ENCODE assay signal across 8 cellular contexts in the genomic region with DNA sequence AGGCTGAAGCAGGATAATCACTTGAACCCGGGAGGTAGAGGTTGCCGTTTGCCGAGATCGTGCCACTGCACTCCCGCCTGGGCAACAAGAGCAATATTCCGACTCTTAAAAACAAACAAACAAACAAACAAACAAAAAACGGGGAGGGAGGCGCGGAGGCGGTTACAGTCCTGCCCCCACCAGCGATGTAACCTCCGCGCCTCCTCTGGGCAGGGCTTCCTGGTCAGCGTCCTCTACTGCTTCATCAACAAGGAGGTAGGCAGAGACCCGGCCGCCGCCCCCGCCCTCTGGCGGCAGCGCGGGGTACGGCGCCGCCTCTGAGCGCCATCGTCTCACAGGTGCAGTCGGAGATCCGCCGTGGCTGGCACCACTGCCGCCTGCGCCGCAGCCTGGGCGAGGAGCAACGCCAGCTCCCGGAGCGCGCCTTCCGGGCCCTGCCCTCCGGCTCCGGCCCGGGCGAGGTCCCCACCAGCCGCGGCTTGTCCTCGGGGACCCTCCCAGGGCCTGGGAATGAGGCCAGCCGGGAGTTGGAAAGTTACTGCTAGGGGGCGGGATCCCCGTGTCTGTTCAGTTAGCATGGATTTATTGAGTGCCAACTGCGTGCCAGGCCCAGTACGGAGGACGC. TPM values are rescaled to one million over a fixed set of nuclear protein-coding genes. Genes with fewer than 3 reads are reported as not detected.
DNase-seq lines count a peak whose midpoint lies in the region; ATAC-seq, FAIRE-seq and TF ChIP-seq lines count a peak whose summit lies in the region.

No MANE protein-coding gene starts in this region.

- H3K27ac ChIP-seq in keratinocyte (ENCODE audit: control insufficient read depth, insufficient read depth, low read length): no peak overlapping the region

- no peaks in the 10 kb centered on the region for H3K9me3 ChIP-seq in keratinocyte (ENCODE audit: control insufficient read depth, low read depth, low read length)

- peak overlapping the region; percentile 77 for H3K4me3 Mint-ChIP-seq in activated B cell treated with CpG ODN at 0.5 μM for 24 hours

- TF ChIP-seq POLR2A in GM15510 (IDR thresholded peaks at IDR 0.05; ENCODE audit: borderline replicate concordance, extremely low read depth, insufficient read length): peak; percentile 26

- H3K36me3 Mint-ChIP-seq in activated B cell treated with CpG ODN at 0.5 μM for 24 hours (ENCODE audit: low read depth): peaks cover 34% of the 10 kb centered on the region

- no peaks in the 10 kb centered on the region for H4K20me1 ChIP-seq in keratinocyte (ENCODE audit: control insufficient read depth, extremely low read depth, insufficient read depth, low read length)

- no peaks in the 10 kb centered on the region for H3K9me1 ChIP-seq in keratinocyte (ENCODE audit: control insufficient read depth, extremely low read depth, insufficient read depth, low read length)

- DNase-seq in NCI-H2196 treated with DMSO at 0.1 percent for 48 hours (lab: John Stamatoyannopoulos, UW; ENCODE audit: unreplicated experiment) (peak; percentile 90), activated B cell treated with CpG ODN at 0.5 μM for 24 hours (peak; percentile 92), keratinocyte (ENCODE audit: low read depth, low spot score) (no peak)
- peak; percentile 83 for DNase-seq in central memory CD4-positive, alpha-beta T cell
- peak; percentile 71 to 79 for DNase-seq in stimulated activated CD4-positive, alpha-beta T cell treated with anti-CD3 and anti-CD28 coated beads, Interleukin-12 subunit alpha, Interleukin-12 subunit beta, amount 100 ng/mL, for 24 hours (ENCODE audit: low read depth in 2 of 2)

- peaks cover 6 to 16% of the 10 kb centered on the region in 2 experiments for H3K36me3 ChIP-seq in keratinocyte (ENCODE audit: control insufficient read depth in 2 of 2, extremely low read depth in 1 of 2, insufficient read depth in 2 of 2, low read length in 2 of 2)

- no peak overlapping the region for H3K27ac Mint-ChIP-seq in activated B cell treated with CpG ODN at 0.5 μM for 24 hours

- TF ChIP-seq CTCF in activated B cell treated with CpG ODN at 0.5 μM for 24 hours (IDR thresholded peaks at IDR 0.05) (peak; percentile 69), keratinocyte (optimal IDR thresholded peaks at IDR 0.05 in 1 of 3, IDR thresholded peaks at IDR 0.05 in 1 of 3, conservative IDR thresholded peaks at IDR 0.05 in 1 of 3; ENCODE audit: extremely low read depth in 1 of 3, insufficient read depth in 2 of 3, low read length in 3 of 3) (peak; percentile 78 to 92 (median 86))

- H3K27me3 Mint-ChIP-seq in activated B cell treated with CpG ODN at 0.5 μM for 24 hours: peaks cover 7% of the 10 kb centered on the region

- peak overlapping the region; percentile 59 for H3K4me2 ChIP-seq in keratinocyte (ENCODE audit: control insufficient read depth, extremely low read depth, insufficient read depth, low read depth, low read length)

- FAIRE-seq in keratinocyte (lab: Jason Lieb, UNC): no peak

- H3K79me2 ChIP-seq in keratinocyte (ENCODE audit: control insufficient read depth, insufficient read depth, low read length): no peaks in the 10 kb centered on the region

- peak overlapping the region in 1 of 3 experiments; percentile 50 for H3K4me3 ChIP-seq in keratinocyte (ENCODE audit: control insufficient read depth in 2 of 3, extremely low read depth in 1 of 3, insufficient read depth in 2 of 3, low read depth in 1 of 3, low read length in 3 of 3)

- ATAC-seq in HG03045 (IDR thresholded peaks at IDR 0.05; ENCODE audit: unreplicated experiment) (peak; percentile 59), activated B cell treated with CpG ODN at 0.5 μM for 24 hours (ENCODE audit: low read depth) (peak; percentile 92), HG03571 (IDR thresholded peaks at IDR 0.05; ENCODE audit: unreplicated experiment) (no peak)

- H2AFZ ChIP-seq in keratinocyte (ENCODE audit: control insufficient read depth, low read length): peak overlapping the region; percentile 71

- dilution Hi-C loops in keratinocyte (cut with MboI; ENCODE audit: extremely low pct_ligation_motif_present, low sequenced_read_pairs): no loop called here

- intact Hi-C loops in activated B cell treated with CpG ODN at 0.5 μM for 24 hours (cut with micrococcal nuclease): loop anchor here (1.0 to 10.0 kb wide), 6 partner anchors 11 to 257 kb away; a partner anchor contains a TSS

- CTCF ChIA-PET in activated B cell treated with CpG ODN at 0.5 μM for 24 hours (lab: Charles Lee): interaction anchor here (1.2 to 2.4 kb wide), 3 partner anchors 11 to 42 kb away, joined by 3 to 13 read pairs (median 3); a partner anchor contains a TSS

- POLR2A ChIA-PET in activated B cell treated with CpG ODN at 0.5 μM for 24 hours (lab: Charles Lee): interaction anchor here (2.9 kb wide), 1 partner anchor 10 kb away, joined by 21 read pairs; a partner anchor contains a TSS

- H3K4me1 Mint-ChIP-seq in activated B cell treated with CpG ODN at 0.5 μM for 24 hours: peaks cover 17% of the 10 kb centered on the region

- H3K27me3 ChIP-seq in keratinocyte (ENCODE audit: control insufficient read depth, extremely low read depth, insufficient read depth, low read length): no peaks in the 10 kb centered on the region

- H3K9me3 Mint-ChIP-seq in activated B cell treated with CpG ODN at 0.5 μM for 24 hours: no peaks in the 10 kb centered on the region

- H3K4me1 ChIP-seq in keratinocyte (ENCODE audit: control insufficient read depth, extremely low read depth, insufficient read depth, low read length): peaks cover 15% of the 10 kb centered on the region

- peak overlapping the region; percentile 25 for H3K9ac ChIP-seq in keratinocyte (ENCODE audit: control insufficient read depth, extremely low read depth, insufficient read depth, low read length)

RNA-seq across cellular contexts. Expression of a gene that starts 10.2 kb away (rescaled TPM):
- total RNA-seq in activated B cell treated with CpG ODN at 0.5 μM for 24 hours: 507 and 570 TPM in 2 replicates
- 511 to 1,051 TPM (median 836 TPM) in 3 replicates for polyA plus RNA-seq in keratinocyte
- 66.7 TPM for polyA plus RNA-seq in keratinocyte (2011; ENCODE audit: low read depth)
- 566 and 587 TPM in 2 replicates for polyA plus RNA-seq in keratinocyte (2011; cell fraction: cytosol; rRNA removed)
- polyA plus RNA-seq in keratinocyte (2011; cell fraction: nucleus; rRNA removed): 147 and 148 TPM in 2 replicates
- polyA plus RNA-seq in keratinocyte (2012; ENCODE audit: low replicate concordance): 347 and 735 TPM in 2 replicates
- polyA minus RNA-seq in keratinocyte: 103 to 227 TPM (median 175 TPM) in 3 replicates
- 172 TPM for polyA minus RNA-seq in keratinocyte (2011; cell fraction: cytosol; rRNA and poly(A)+ RNA removed)
- polyA minus RNA-seq in keratinocyte (2011; cell fraction: nucleus; rRNA and poly(A)+ RNA removed): 27.3 and 43.0 TPM in 2 replicates

RNA-seq across cellular contexts. Expression of a gene that starts 11.0 kb away (rescaled TPM):
- total RNA-seq in activated B cell treated with CpG ODN at 0.5 μM for 24 hours: 19.3 and 21.1 TPM in 2 replicates
- 11.9 to 13.3 TPM (median 13.2 TPM) in 3 replicates for polyA plus RNA-seq in keratinocyte
- polyA plus RNA-seq in keratinocyte (2011; ENCODE audit: low read depth): 2.0 TPM
- polyA plus RNA-seq in keratinocyte (2011; cell fraction: cytosol; rRNA removed): 11.0 and 15.8 TPM in 2 replicates
- 32.7 and 45.1 TPM in 2 replicates for polyA plus RNA-seq in keratinocyte (2011; cell fraction: nucleus; rRNA removed)
- 11.2 and 17.4 TPM in 2 replicates for polyA plus RNA-seq in keratinocyte (2012; ENCODE audit: low replicate concordance)
- polyA minus RNA-seq in keratinocyte: 19.0 to 26.9 TPM (median 20.4 TPM) in 3 replicates
- polyA minus RNA-seq in keratinocyte (2011; cell fraction: cytosol; rRNA and poly(A)+ RNA removed): 24.2 TPM
- polyA minus RNA-seq in keratinocyte (2011; cell fraction: nucleus; rRNA and poly(A)+ RNA removed): 19.1 and 21.3 TPM in 2 replicates

RNA-seq across cellular contexts. Expression of a gene that starts 13.5 kb away (rescaled TPM):
- 0.49 and 0.69 TPM in 2 replicates for total RNA-seq in activated B cell treated with CpG ODN at 0.5 μM for 24 hours
- polyA plus RNA-seq in keratinocyte: 0.97 to 2.2 TPM (median 1.4 TPM) in 3 replicates
- 2.6 TPM for polyA plus RNA-seq in keratinocyte (2011; ENCODE audit: low read depth)
- polyA plus RNA-seq in keratinocyte (2011; cell fraction: cytosol; rRNA removed): 0.13 and 0.23 TPM in 2 replicates
- 5.9 and 9.2 TPM in 2 replicates for polyA plus RNA-seq in keratinocyte (2011; cell fraction: nucleus; rRNA removed)
- 1.0 and 5.6 TPM in 2 replicates for polyA plus RNA-seq in keratinocyte (2012; ENCODE audit: low replicate concordance)
- 1.0 to 3.0 TPM in 2 of 3 replicates, not detected in the other for polyA minus RNA-seq in keratinocyte
- not detected for polyA minus RNA-seq in keratinocyte (2011; cell fraction: cytosol; rRNA and poly(A)+ RNA removed)
- 2.3 and 4.0 TPM in 2 replicates for polyA minus RNA-seq in keratinocyte (2011; cell fraction: nucleus; rRNA and poly(A)+ RNA removed)

RNA-seq across cellular contexts. Expression of a gene that starts 42.3 kb away (rescaled TPM):
- 73.8 and 97.7 TPM in 2 replicates for total RNA-seq in activated B cell treated with CpG ODN at 0.5 μM for 24 hours
- polyA plus RNA-seq in keratinocyte: 35.4 to 43.4 TPM (median 41.8 TPM) in 3 replicates
- 28.3 TPM for polyA plus RNA-seq in keratinocyte (2011; ENCODE audit: low read depth)
- 29.3 and 42.9 TPM in 2 replicates for polyA plus RNA-seq in keratinocyte (2011; cell fraction: cytosol; rRNA removed)
- 134 and 138 TPM in 2 replicates for polyA plus RNA-seq in keratinocyte (2011; cell fraction: nucleus; rRNA removed)
- 65.7 and 69.9 TPM in 2 replicates for polyA plus RNA-seq in keratinocyte (2012; ENCODE audit: low replicate concordance)
- 48.2 to 87.1 TPM (median 56.6 TPM) in 3 replicates for polyA minus RNA-seq in keratinocyte
- polyA minus RNA-seq in keratinocyte (2011; cell fraction: cytosol; rRNA and poly(A)+ RNA removed): 85.9 TPM
- polyA minus RNA-seq in keratinocyte (2011; cell fraction: nucleus; rRNA and poly(A)+ RNA removed): 38.8 and 46.1 TPM in 2 replicates

RNA-seq across cellular contexts. Expression of a gene that starts 49.2 kb away (rescaled TPM):
- total RNA-seq in activated B cell treated with CpG ODN at 0.5 μM for 24 hours: 36.3 and 44.0 TPM in 2 replicates
- polyA plus RNA-seq in keratinocyte: 2.1 to 2.4 TPM (median 2.4 TPM) in 3 replicates
- polyA plus RNA-seq in keratinocyte (2011; ENCODE audit: low read depth): 1.6 TPM
- polyA plus RNA-seq in keratinocyte (2011; cell fraction: cytosol; rRNA removed): 1.5 and 3.0 TPM in 2 replicates
- polyA plus RNA-seq in keratinocyte (2011; cell fraction: nucleus; rRNA removed): 8.6 and 11.8 TPM in 2 replicates
- 5.0 and 6.4 TPM in 2 replicates for polyA plus RNA-seq in keratinocyte (2012; ENCODE audit: low replicate concordance)
- polyA minus RNA-seq in keratinocyte: 1.8 to 2.8 TPM (median 2.7 TPM) in 3 replicates
- 6.9 TPM for polyA minus RNA-seq in keratinocyte (2011; cell fraction: cytosol; rRNA and poly(A)+ RNA removed)
- polyA minus RNA-seq in keratinocyte (2011; cell fraction: nucleus; rRNA and poly(A)+ RNA removed): 7.2 and 8.1 TPM in 2 replicates
